In the genomic region with DNA sequence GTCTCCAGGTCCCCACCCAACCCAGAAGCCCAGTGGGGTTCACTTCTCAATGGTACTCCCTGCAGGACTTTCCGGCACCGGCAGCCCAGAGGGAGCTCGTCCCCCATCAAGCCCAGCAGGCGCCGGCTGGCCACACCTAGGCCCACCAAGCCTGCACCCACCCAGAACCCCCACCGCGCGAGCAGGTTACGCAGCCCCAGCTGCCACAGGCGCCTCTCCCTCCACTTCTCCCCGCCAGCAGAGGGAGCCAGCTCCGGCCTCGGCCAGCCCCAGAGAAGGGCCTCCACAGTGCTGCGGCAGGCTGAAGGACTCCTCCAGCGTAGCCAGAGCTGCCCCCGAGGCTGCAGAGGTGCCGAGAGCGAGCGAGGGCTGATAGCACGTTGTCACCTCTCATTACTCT, we compare ENCODE assay signal across 1 cellular context.
TF ChIP-seq lines count a peak whose summit lies in the region.

No MANE protein-coding gene starts in this region.

TF ChIP-seq in GM12878, 131 proteins besides CTCF, POLR2A, EP300 and RAD21 (continued from another document):
- TF ChIP-seq, protein P1, sequence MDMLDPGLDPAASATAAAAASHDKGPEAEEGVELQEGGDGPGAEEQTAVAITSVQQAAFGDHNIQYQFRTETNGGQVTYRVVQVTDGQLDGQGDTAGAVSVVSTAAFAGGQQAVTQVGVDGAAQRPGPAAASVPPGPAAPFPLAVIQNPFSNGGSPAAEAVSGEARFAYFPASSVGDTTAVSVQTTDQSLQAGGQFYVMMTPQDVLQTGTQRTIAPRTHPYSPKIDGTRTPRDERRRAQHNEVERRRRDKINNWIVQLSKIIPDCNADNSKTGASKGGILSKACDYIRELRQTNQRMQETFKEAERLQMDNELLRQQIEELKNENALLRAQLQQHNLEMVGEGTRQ (IDR thresholded peaks at IDR 0.05; ENCODE audit: borderline replicate concordance, low read depth, low read length) = no peak
- no peak for TF ChIP-seq ZNF217 (IDR thresholded peaks at IDR 0.05)
